ENCODE assay signal across 17 cellular contexts in the genomic region with DNA sequence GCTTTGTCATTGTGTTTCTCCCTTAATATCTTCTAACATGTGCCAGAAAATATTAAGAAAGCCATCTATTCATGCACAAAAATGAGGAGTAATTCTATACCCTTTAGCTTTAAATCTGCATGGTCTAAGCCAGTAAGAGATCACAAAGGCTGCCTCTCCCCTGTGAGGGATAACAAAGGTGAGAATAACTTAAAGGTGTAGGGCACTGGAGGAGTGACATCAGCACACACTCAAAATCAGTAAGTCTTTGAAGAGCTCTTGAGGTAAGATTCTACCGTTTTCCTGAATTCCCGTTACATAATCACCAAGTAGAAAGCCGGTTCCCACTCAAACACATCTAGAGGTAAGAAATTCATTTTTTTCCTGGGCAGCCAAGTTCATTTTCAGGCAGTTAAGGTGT.
A peak's percentile ranks its signal among the peaks of the same experiment; 100 is the strongest.
DNase-seq lines count a peak whose midpoint lies in the region; ATAC-seq and TF ChIP-seq lines count a peak whose summit lies in the region.
"Had no signal": no experiment of that assay in that cellular context is flagged by ENCODE, and none has a peak within 500 bp of the region (broad histone marks: within the 10 kb centered on the region; RNA-seq: fewer than 3 reads in every experiment).

No MANE protein-coding gene starts in this region.

- H3K4me3 ChIP-seq in lower lobe of right lung, result no peak overlapping the region
- H3K4me3 ChIP-seq: A549, BLaER1 had no signal

- TF ChIP-seq CTCF in WTC11 (IDR thresholded peaks at IDR 0.05) (no peak), lower lobe of right lung (IDR thresholded peaks at IDR 0.05) (no peak)

- POLR2A ChIA-PET in WTC11 (lab: Charles Lee), result no interaction called here

- H3K27me3 Mint-ChIP-seq in WTC11 (ENCODE audit: low read depth), result peaks cover 3% of the 10 kb centered on the region; the same call in 1 of the 2 replicates

- DNase-seq in DMS53 (lab: John Stamatoyannopoulos, UW) (peak; percentile 38), DMS53 treated with DMSO at 0.1 percent for 48 hours (lab: John Stamatoyannopoulos, UW; ENCODE audit: unreplicated experiment) (no peak), WTC11 (ENCODE audit: low spot score) (no peak), lower lobe of right lung (no peak), cortex of kidney (lab: John Stamatoyannopoulos, UW) (no peak), MV-4-11 (lab: John Stamatoyannopoulos, UW) (no peak), midbrain (lab: John Stamatoyannopoulos, UW) (no peak)
- DNase-seq: Calu3; CD8-positive, alpha-beta T cell; GF-D8; GOT3; H9; IMR-90 had no signal

- H3K36me3 Mint-ChIP-seq in WTC11, result peaks cover 10% of the 10 kb centered on the region
- H3K36me3 Mint-ChIP-seq: CD14-positive monocyte; CD8-positive, alpha-beta T cell had no signal

- intact Hi-C loops in lower lobe of right lung (cut with DNase I), result no loop called here

- no peak overlapping the region for H3K27ac Mint-ChIP-seq in WTC11
- H3K27ac Mint-ChIP-seq: CD14-positive monocyte; CD8-positive, alpha-beta T cell; H9 had no signal

- H3K4me1 ChIP-seq in lower lobe of right lung, result no peaks in the 10 kb centered on the region
- H3K4me1 ChIP-seq: A549 had no signal

- peaks cover under 1% of the 10 kb centered on the region for H3K9me3 ChIP-seq in lower lobe of right lung
- H3K9me3 ChIP-seq: A549, BLaER1 had no signal

- CTCF ChIA-PET in WTC11 (lab: Charles Lee), result interaction anchor here (0.8 kb wide), 1 partner anchor 54 kb away, joined by 3 read pairs; no protein-coding TSS in a partner anchor

- no peak overlapping the region for H3K27ac ChIP-seq in lower lobe of right lung
- H3K27ac ChIP-seq: 22Rv1, A549, BLaER1 had no signal

- ATAC-seq in WTC11 (peak; percentile 30; the same call in 1 of the 2 replicates), lower lobe of right lung (peak; percentile 59 to 75)
- ATAC-seq: A549; CD8-positive, alpha-beta T cell had no signal

- peaks cover 23% of the 10 kb centered on the region for H3K9me3 Mint-ChIP-seq in WTC11

- no peaks in the 10 kb centered on the region for H3K27me3 ChIP-seq in lower lobe of right lung (ENCODE audit: low read depth)
- H3K27me3 ChIP-seq: BLaER1 had no signal

- peaks cover 22% of the 10 kb centered on the region for H3K4me1 Mint-ChIP-seq in WTC11
- H3K4me1 Mint-ChIP-seq: CD14-positive monocyte had no signal

- no peaks in the 10 kb centered on the region for H3K36me3 ChIP-seq in lower lobe of right lung
- H3K36me3 ChIP-seq: BLaER1 had no signal

- no peak overlapping the region for H3K4me3 Mint-ChIP-seq in WTC11
- H3K4me3 Mint-ChIP-seq: CD14-positive monocyte; CD8-positive, alpha-beta T cell; H9 had no signal

TF ChIP-seq in WTC11, 78 proteins besides CTCF, POLR2A, EP300 and RAD21 (continues in another document):
- TF ChIP-seq TP53 (CRISPR knock-in tag; IDR thresholded peaks at IDR 0.05), result no peak
- TF ChIP-seq, protein P1, sequence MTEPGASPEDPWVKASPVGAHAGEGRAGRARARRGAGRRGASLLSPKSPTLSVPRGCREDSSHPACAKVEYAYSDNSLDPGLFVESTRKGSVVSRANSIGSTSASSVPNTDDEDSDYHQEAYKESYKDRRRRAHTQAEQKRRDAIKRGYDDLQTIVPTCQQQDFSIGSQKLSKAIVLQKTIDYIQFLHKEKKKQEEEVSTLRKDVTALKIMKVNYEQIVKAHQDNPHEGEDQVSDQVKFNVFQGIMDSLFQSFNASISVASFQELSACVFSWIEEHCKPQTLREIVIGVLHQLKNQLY (CRISPR knock-in tag; IDR thresholded peaks at IDR 0.05), result no peak
- TF ChIP-seq OVOL2 (CRISPR knock-in tag; IDR thresholded peaks at IDR 0.05; ENCODE audit: borderline replicate concordance), result no peak
- TF ChIP-seq JAZF1 (CRISPR knock-in tag; IDR thresholded peaks at IDR 0.05), result no peak
- TF ChIP-seq, protein P2, sequence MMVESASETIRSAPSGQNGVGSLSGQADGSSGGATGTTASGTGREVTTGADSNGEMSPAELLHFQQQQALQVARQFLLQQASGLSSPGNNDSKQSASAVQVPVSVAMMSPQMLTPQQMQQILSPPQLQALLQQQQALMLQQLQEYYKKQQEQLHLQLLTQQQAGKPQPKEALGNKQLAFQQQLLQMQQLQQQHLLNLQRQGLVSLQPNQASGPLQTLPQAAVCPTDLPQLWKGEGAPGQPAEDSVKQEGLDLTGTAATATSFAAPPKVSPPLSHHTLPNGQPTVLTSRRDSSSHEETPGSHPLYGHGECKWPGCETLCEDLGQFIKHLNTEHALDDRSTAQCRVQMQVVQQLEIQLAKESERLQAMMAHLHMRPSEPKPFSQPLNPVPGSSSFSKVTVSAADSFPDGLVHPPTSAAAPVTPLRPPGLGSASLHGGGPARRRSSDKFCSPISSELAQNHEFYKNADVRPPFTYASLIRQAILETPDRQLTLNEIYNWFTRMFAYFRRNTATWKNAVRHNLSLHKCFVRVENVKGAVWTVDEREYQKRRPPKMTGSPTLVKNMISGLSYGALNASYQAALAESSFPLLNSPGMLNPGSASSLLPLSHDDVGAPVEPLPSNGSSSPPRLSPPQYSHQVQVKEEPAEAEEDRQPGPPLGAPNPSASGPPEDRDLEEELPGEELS (CRISPR knock-in tag; IDR thresholded peaks at IDR 0.05), result no peak
- no peak for TF ChIP-seq TCF7 (CRISPR knock-in tag; IDR thresholded peaks at IDR 0.05; ENCODE audit: low read depth)
- TF ChIP-seq CREB1 (CRISPR knock-in tag; IDR thresholded peaks at IDR 0.05), result no peak
- TF ChIP-seq, protein P3, sequence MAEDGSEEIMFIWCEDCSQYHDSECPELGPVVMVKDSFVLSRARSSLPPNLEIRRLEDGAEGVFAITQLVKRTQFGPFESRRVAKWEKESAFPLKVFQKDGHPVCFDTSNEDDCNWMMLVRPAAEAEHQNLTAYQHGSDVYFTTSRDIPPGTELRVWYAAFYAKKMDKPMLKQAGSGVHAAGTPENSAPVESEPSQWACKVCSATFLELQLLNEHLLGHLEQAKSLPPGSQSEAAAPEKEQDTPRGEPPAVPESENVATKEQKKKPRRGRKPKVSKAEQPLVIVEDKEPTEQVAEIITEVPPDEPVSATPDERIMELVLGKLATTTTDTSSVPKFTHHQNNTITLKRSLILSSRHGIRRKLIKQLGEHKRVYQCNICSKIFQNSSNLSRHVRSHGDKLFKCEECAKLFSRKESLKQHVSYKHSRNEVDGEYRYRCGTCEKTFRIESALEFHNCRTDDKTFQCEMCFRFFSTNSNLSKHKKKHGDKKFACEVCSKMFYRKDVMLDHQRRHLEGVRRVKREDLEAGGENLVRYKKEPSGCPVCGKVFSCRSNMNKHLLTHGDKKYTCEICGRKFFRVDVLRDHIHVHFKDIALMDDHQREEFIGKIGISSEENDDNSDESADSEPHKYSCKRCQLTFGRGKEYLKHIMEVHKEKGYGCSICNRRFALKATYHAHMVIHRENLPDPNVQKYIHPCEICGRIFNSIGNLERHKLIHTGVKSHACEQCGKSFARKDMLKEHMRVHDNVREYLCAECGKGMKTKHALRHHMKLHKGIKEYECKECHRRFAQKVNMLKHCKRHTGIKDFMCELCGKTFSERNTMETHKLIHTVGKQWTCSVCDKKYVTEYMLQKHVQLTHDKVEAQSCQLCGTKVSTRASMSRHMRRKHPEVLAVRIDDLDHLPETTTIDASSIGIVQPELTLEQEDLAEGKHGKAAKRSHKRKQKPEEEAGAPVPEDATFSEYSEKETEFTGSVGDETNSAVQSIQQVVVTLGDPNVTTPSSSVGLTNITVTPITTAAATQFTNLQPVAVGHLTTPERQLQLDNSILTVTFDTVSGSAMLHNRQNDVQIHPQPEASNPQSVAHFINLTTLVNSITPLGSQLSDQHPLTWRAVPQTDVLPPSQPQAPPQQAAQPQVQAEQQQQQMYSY (CRISPR knock-in tag; IDR thresholded peaks at IDR 0.05), result no peak
- TF ChIP-seq, protein P4, sequence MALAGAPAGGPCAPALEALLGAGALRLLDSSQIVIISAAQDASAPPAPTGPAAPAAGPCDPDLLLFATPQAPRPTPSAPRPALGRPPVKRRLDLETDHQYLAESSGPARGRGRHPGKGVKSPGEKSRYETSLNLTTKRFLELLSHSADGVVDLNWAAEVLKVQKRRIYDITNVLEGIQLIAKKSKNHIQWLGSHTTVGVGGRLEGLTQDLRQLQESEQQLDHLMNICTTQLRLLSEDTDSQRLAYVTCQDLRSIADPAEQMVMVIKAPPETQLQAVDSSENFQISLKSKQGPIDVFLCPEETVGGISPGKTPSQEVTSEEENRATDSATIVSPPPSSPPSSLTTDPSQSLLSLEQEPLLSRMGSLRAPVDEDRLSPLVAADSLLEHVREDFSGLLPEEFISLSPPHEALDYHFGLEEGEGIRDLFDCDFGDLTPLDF (CRISPR knock-in tag; IDR thresholded peaks at IDR 0.05), result no peak
- no peak for TF ChIP-seq ZNF138 (CRISPR knock-in tag; conservative IDR thresholded peaks at IDR 0.05)
- TF ChIP-seq RELA (CRISPR knock-in tag; IDR thresholded peaks at IDR 0.05; ENCODE audit: borderline replicate concordance), result no peak
- TF ChIP-seq ZBTB21 (CRISPR knock-in tag; IDR thresholded peaks at IDR 0.05; ENCODE audit: borderline replicate concordance), result no peak
- TF ChIP-seq, protein P5, sequence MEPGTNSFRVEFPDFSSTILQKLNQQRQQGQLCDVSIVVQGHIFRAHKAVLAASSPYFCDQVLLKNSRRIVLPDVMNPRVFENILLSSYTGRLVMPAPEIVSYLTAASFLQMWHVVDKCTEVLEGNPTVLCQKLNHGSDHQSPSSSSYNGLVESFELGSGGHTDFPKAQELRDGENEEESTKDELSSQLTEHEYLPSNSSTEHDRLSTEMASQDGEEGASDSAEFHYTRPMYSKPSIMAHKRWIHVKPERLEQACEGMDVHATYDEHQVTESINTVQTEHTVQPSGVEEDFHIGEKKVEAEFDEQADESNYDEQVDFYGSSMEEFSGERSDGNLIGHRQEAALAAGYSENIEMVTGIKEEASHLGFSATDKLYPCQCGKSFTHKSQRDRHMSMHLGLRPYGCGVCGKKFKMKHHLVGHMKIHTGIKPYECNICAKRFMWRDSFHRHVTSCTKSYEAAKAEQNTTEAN (CRISPR knock-in tag; IDR thresholded peaks at IDR 0.05), result no peak
- TF ChIP-seq, protein P6, sequence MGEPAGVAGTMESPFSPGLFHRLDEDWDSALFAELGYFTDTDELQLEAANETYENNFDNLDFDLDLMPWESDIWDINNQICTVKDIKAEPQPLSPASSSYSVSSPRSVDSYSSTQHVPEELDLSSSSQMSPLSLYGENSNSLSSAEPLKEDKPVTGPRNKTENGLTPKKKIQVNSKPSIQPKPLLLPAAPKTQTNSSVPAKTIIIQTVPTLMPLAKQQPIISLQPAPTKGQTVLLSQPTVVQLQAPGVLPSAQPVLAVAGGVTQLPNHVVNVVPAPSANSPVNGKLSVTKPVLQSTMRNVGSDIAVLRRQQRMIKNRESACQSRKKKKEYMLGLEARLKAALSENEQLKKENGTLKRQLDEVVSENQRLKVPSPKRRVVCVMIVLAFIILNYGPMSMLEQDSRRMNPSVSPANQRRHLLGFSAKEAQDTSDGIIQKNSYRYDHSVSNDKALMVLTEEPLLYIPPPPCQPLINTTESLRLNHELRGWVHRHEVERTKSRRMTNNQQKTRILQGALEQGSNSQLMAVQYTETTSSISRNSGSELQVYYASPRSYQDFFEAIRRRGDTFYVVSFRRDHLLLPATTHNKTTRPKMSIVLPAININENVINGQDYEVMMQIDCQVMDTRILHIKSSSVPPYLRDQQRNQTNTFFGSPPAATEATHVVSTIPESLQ (CRISPR knock-in tag; IDR thresholded peaks at IDR 0.05), result no peak
- no peak for TF ChIP-seq FOXK1 (CRISPR knock-in tag; IDR thresholded peaks at IDR 0.05)
